17 cellular contexts compared by ENCODE assay signal in the genomic region with DNA sequence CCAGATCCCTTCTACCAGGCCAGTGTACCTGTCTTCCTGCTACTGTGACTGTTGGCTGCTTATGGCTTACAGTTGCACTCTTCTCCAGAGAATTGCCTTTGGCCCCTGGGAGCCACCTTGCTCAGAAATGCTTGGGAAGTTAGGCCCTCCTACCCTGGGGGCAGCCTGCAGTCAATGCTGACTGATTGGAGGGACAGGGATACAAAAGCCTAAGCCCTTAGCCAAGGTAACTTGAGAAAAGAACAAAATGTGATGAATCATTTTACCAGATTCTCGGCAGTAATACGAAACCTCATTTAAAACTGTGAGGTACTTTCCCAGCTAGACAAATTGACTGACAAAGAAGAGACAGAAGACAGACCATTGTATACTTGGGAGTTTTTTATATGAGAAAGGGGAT. TPM values are rescaled to one million over a fixed set of nuclear protein-coding genes. Genes with fewer than 3 reads are reported as not detected.
DNase-seq lines count a peak whose midpoint lies in the region; ATAC-seq lines count a peak whose summit lies in the region.
"Had no signal": no experiment of that assay in that cellular context is flagged by ENCODE, and none has a peak within 500 bp of the region (broad histone marks: within the 10 kb centered on the region; RNA-seq: fewer than 3 reads in every experiment).

No MANE protein-coding gene starts in this region.

- peak; percentile 34 to 42 for DNase-seq in HAP-1 (ENCODE audit: low spot score in 2 of 2)
- DNase-seq in NCI-H1436 treated with DMSO at 0.1 percent for 48 hours (lab: John Stamatoyannopoulos, UW) = peak; percentile 65
- DNase-seq in astrocyte of the hippocampus (ENCODE audit: low read depth, low spot score) = peak; percentile 41
- peak; percentile 37 for DNase-seq in kidney tubule cell (ENCODE audit: low spot score)
- no peak for DNase-seq in T-helper 2 cell
- no peak for DNase-seq in activated CD4-positive, alpha-beta T cell treated with anti-CD3 and anti-CD28 coated beads, Interleukin-2, amount 10 ng/mL, durations not matched to agents 7 days and 5 days
- DNase-seq: activated CD4-positive, alpha-beta T cell treated with anti-CD3 and anti-CD28 coated beads, Interleukin-2, amount 10 ng/mL, durations not matched to agents 24 days and 14 days; activated T-cell treated with anti-CD3 and anti-CD28 coated beads, Interleukin-2, amount 50 U/mL, for 4 hours; left lung; NCI-H1417 treated with DMSO at 0.1 percent for 48 hours; NK-92 treated with Interleukin-12 subunit alpha and Interleukin-12 subunit beta, amount 100 ng/mL, for 24 hours; stimulated activated naive CD4-positive, alpha-beta T cell had no signal

- POLR2A ChIA-PET in activated CD4-positive, alpha-beta T cell treated with anti-CD3 and anti-CD28 coated beads, Interleukin-2, amount 10 ng/mL, durations not matched to agents 7 days and 5 days (lab: Charles Lee) = no interaction called here

- no peak for ATAC-seq in GM18511 (IDR thresholded peaks at IDR 0.05; ENCODE audit: unreplicated experiment)
- ATAC-seq: activated T-cell treated with anti-CD3 and anti-CD28 coated beads, Interleukin-2, amount 50 U/mL, for 4 hours; K562; left lung had no signal

- no peaks in the 10 kb centered on the region for H3K27me3 Mint-ChIP-seq in activated CD4-positive, alpha-beta T cell treated with anti-CD3 and anti-CD28 coated beads, Interleukin-2, amount 10 ng/mL, durations not matched to agents 7 days and 5 days
- H3K27me3 Mint-ChIP-seq: activated CD4-positive, alpha-beta T cell treated with anti-CD3 and anti-CD28 coated beads, Interleukin-2, amount 10 ng/mL, durations not matched to agents 24 days and 14 days had no signal

- H3K36me3 ChIP-seq in HAP-1 (replicated peaks) = no peaks in the 10 kb centered on the region
- H3K36me3 ChIP-seq: BLaER1, left lung, vagina had no signal

- peaks cover 2% of the 10 kb centered on the region; the same call in 1 of the 2 replicates for H3K4me1 ChIP-seq in HAP-1
- H3K4me1 ChIP-seq: BLaER1, left lung, vagina had no signal

- CTCF ChIA-PET in activated CD4-positive, alpha-beta T cell treated with anti-CD3 and anti-CD28 coated beads, Interleukin-2, amount 10 ng/mL, durations not matched to agents 7 days and 5 days (lab: Charles Lee) = no interaction called here

- no peak overlapping the region for H3K4me3 Mint-ChIP-seq in activated CD4-positive, alpha-beta T cell treated with anti-CD3 and anti-CD28 coated beads, Interleukin-2, amount 10 ng/mL, durations not matched to agents 7 days and 5 days
- H3K4me3 Mint-ChIP-seq: activated CD4-positive, alpha-beta T cell treated with anti-CD3 and anti-CD28 coated beads, Interleukin-2, amount 10 ng/mL, durations not matched to agents 24 days and 14 days; activated T-cell treated with anti-CD3 and anti-CD28 coated beads, Interleukin-2, amount 50 U/mL, for 4 hours had no signal

- no peaks in the 10 kb centered on the region for H3K9me3 Mint-ChIP-seq in activated CD4-positive, alpha-beta T cell treated with anti-CD3 and anti-CD28 coated beads, Interleukin-2, amount 10 ng/mL, durations not matched to agents 7 days and 5 days
- H3K9me3 Mint-ChIP-seq: activated CD4-positive, alpha-beta T cell treated with anti-CD3 and anti-CD28 coated beads, Interleukin-2, amount 10 ng/mL, durations not matched to agents 24 days and 14 days had no signal

- H3K27ac Mint-ChIP-seq in activated CD4-positive, alpha-beta T cell treated with anti-CD3 and anti-CD28 coated beads, Interleukin-2, amount 10 ng/mL, durations not matched to agents 7 days and 5 days = no peak overlapping the region
- H3K27ac Mint-ChIP-seq: activated CD4-positive, alpha-beta T cell treated with anti-CD3 and anti-CD28 coated beads, Interleukin-2, amount 10 ng/mL, durations not matched to agents 24 days and 14 days had no signal

- H3K4me1 Mint-ChIP-seq in activated CD4-positive, alpha-beta T cell treated with anti-CD3 and anti-CD28 coated beads, Interleukin-2, amount 10 ng/mL, durations not matched to agents 7 days and 5 days = no peaks in the 10 kb centered on the region
- H3K4me1 Mint-ChIP-seq: activated CD4-positive, alpha-beta T cell treated with anti-CD3 and anti-CD28 coated beads, Interleukin-2, amount 10 ng/mL, durations not matched to agents 24 days and 14 days had no signal

- H3K4me3 ChIP-seq in HAP-1 = no peak overlapping the region
- H3K4me3 ChIP-seq: BLaER1, K562, left lung, vagina had no signal

- in situ Hi-C loops in HAP-1 (cut with MboI; ENCODE audit: low sequenced_read_pairs) = no loop called here

- 0 out of 2 replicates have a peak, but pooled peaks cover 2% of the 10 kb centered on the region for H3K9me3 ChIP-seq in HAP-1
- H3K9me3 ChIP-seq: BLaER1, left lung, vagina had no signal

- H3K36me3 Mint-ChIP-seq in activated CD4-positive, alpha-beta T cell treated with anti-CD3 and anti-CD28 coated beads, Interleukin-2, amount 10 ng/mL, durations not matched to agents 7 days and 5 days (ENCODE audit: low read depth) = no peaks in the 10 kb centered on the region

- H3K27me3 ChIP-seq in HAP-1 (ENCODE audit: low read depth) = peaks cover 1% of the 10 kb centered on the region; the same call in 1 of the 2 replicates
- H3K27me3 ChIP-seq: BLaER1, left lung, vagina had no signal

RNA-seq across cellular contexts. Expression of a gene that starts 47.3 kb away (rescaled TPM):
- total RNA-seq in activated CD4-positive, alpha-beta T cell treated with anti-CD3 and anti-CD28 coated beads, Interleukin-2, amount 10 ng/mL, durations not matched to agents 7 days and 5 days = not detected
- total RNA-seq: activated CD4-positive, alpha-beta T cell treated with anti-CD3 and anti-CD28 coated beads, Interleukin-2, amount 10 ng/mL, durations not matched to agents 24 days and 14 days; activated T-cell treated with anti-CD3 and anti-CD28 coated beads, Interleukin-2, amount 50 U/mL, for 4 hours; cerebellum; K562; vagina had no signal

Comparison
In these comparisons a context has a peak if more than half of its experiments do, and no peak if none do; other contexts are left out.
1. DNase-seq: peak in HAP-1 (2 of 2), NCI-H1436 treated with DMSO at 0.1 percent for 48 hours (single experiment), astrocyte of the hippocampus (single experiment) and kidney tubule cell (single experiment); none in T-helper 2 cell (0 of 5) and activated CD4-positive, alpha-beta T cell treated with anti-CD3 and anti-CD28 coated beads, Interleukin-2, amount 10 ng/mL, durations not matched to agents 7 days and 5 days (single experiment).